27 cellular contexts compared by ENCODE assay signal in genomic region chr10:43115881-43116595, GRCh38. TPM values are rescaled to one million over a fixed set of nuclear protein-coding genes. Genes with fewer than 3 reads are reported as not detected.
"Had no signal": no experiment of that assay in that cellular context is flagged by ENCODE, and none has a peak within 500 bp of the region (broad histone marks: within the 10 kb centered on the region; RNA-seq: fewer than 3 reads in every experiment).

No MANE protein-coding gene starts in this region.

- H3K4me3 ChIP-seq: cardiac muscle cell, Peyer's patch, SJSA1 had no signal

- ATAC-seq: activated T-cell treated with anti-CD3 and anti-CD28 coated beads, Interleukin-2, amount 50 U/mL, for 4 hours; T-helper 17 cell; WTC11 had no signal

- H3K4me1 ChIP-seq: Peyer's patch, SJSA1 had no signal

- H3K9me3 ChIP-seq: Peyer's patch, SJSA1 had no signal

- H3K27ac ChIP-seq: brain microvascular endothelial cell, cardiac muscle cell, Peyer's patch, RWPE1, SJSA1 had no signal

- H3K27me3 ChIP-seq: brain microvascular endothelial cell, cardiac muscle cell, Peyer's patch had no signal

- DNase-seq: activated CD4-positive, alpha-beta memory T cell treated with anti-CD3 and anti-CD28 coated beads for 36 hours; activated CD4-positive, alpha-beta T cell treated with anti-CD3 and anti-CD28 coated beads, Interleukin-2, amount 10 ng/mL, durations not matched to agents 24 days and 14 days; activated CD4-positive, CD25-positive, alpha-beta regulatory T cell treated with anti-CD3 and anti-CD28 coated beads, Interleukin-2, amount 50 U/mL, for 72 hours; activated CD8-positive, alpha-beta memory T cell treated with anti-CD3 and anti-CD28 coated beads for 24 hours; activated gamma-delta T cell treated with Interleukin-2 at 50 U/mL for 16 hours; activated naive CD4-positive, alpha-beta T cell treated with anti-CD3 and anti-CD28 coated beads, Interleukin-2, amount 10 ng/mL, durations not matched to agents 7 days and 5 days; activated naive CD8-positive, alpha-beta T cell treated with anti-CD3 and anti-CD28 coated beads for 36 hours; activated T-cell treated with anti-CD3 and anti-CD28 coated beads, Interleukin-2, amount 50 U/mL, for 4 hours; brain microvascular endothelial cell; IMR-90; Kasumi-1; KBM-7; NCI-H1048; NCI-H146; NCI-H1930; NCI-H2171; NCI-H345; NCI-H510A treated with DMSO at 0.1 percent for 48 hours; NCI-H69; SHP77; T-helper 17 cell; T-helper 9 cell had no signal

- H3K36me3 ChIP-seq: brain microvascular endothelial cell, cardiac muscle cell, Peyer's patch, SJSA1 had no signal

RNA-seq across cellular contexts. Expression of gene RET, which starts 39.2 kb away (rescaled TPM):
- total RNA-seq: activated naive CD8-positive, alpha-beta T cell treated with anti-CD3 and anti-CD28 coated beads for 36 hours; SJSA1 had no signal
- polyA plus RNA-seq: cardiac muscle cell had no signal
